Comparison of ENCODE assay signal across 1 cellular context in the genomic region with DNA sequence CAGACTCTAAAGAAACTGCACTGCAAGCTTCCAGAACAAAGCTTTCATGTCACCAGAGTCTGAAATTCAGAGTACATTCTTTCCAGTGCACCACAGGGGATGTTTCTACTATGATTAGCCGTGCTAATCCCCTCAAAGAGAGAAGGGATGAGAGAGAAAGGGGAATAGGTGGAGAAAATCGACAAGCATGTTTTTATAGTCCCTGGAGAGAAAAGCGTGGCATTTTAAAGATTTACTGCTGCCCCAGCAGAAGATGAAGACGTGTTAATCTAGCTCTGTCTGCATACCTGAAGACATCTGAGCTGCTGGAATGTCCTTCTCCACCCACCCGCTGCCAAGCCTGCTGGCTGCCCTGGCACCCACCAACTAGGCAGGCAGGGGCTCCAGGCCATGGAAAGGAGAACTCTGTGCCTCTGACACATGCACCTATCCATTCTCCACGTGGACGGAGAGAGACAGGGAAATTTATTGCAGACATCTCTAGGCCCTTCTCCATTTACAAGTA.
TF ChIP-seq lines count a peak whose summit lies in the region.

No MANE protein-coding gene starts in this region.

TF ChIP-seq in HEK293, 187 proteins besides CTCF, POLR2A, EP300 and RAD21 (continued from another document):
- TF ChIP-seq, protein P1, sequence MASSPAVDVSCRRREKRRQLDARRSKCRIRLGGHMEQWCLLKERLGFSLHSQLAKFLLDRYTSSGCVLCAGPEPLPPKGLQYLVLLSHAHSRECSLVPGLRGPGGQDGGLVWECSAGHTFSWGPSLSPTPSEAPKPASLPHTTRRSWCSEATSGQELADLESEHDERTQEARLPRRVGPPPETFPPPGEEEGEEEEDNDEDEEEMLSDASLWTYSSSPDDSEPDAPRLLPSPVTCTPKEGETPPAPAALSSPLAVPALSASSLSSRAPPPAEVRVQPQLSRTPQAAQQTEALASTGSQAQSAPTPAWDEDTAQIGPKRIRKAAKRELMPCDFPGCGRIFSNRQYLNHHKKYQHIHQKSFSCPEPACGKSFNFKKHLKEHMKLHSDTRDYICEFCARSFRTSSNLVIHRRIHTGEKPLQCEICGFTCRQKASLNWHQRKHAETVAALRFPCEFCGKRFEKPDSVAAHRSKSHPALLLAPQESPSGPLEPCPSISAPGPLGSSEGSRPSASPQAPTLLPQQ (tag by site-specific recombination; IDR thresholded peaks at IDR 0.05), result no peak
- TF ChIP-seq, protein P2, sequence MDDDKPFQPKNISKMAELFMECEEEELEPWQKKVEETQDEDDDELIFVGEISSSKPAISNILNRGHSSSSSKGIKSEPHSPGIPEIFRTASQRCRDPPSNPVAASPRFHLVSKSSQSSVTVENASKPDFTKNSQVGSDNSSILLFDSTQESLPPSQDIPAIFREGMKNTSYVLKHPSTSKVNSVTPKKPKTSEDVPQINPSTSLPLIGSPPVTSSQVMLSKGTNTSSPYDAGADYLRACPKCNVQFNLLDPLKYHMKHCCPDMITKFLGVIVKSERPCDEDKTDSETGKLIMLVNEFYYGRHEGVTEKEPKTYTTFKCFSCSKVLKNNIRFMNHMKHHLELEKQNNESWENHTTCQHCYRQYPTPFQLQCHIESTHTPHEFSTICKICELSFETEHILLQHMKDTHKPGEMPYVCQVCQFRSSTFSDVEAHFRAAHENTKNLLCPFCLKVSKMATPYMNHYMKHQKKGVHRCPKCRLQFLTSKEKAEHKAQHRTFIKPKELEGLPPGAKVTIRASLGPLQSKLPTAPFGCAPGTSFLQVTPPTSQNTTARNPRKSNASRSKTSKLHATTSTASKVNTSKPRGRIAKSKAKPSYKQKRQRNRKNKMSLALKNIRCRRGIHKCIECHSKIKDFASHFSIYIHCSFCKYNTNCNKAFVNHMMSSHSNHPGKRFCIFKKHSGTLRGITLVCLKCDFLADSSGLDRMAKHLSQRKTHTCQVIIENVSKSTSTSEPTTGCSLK (tag by site-specific recombination; IDR thresholded peaks at IDR 0.05), result no peak
- TF ChIP-seq RBAK (tag by site-specific recombination; IDR thresholded peaks at IDR 0.05) (no peak), ZNF600 (tag by site-specific recombination; IDR thresholded peaks at IDR 0.05) (peak; percentile 52; the same call in 1 of the 2 replicates), TRIM28 (IDR thresholded peaks at IDR 0.05; ENCODE audit: borderline replicate concordance, low read length) (no peak), ZNF16 (tag by site-specific recombination; IDR thresholded peaks at IDR 0.05; ENCODE audit: low read depth) (no peak), ZNF529 (tag by site-specific recombination; IDR thresholded peaks at IDR 0.05; ENCODE audit: insufficient replicate concordance) (no peak), HOXC10 (CRISPR knock-in tag; IDR thresholded peaks at IDR 0.05) (no peak), ZIC2 (tag by site-specific recombination; IDR thresholded peaks at IDR 0.05) (peak; percentile 93), ZNF302 (tag by site-specific recombination; IDR thresholded peaks at IDR 0.05; ENCODE audit: low read depth) (no peak), SP3 (tag by site-specific recombination; IDR thresholded peaks at IDR 0.05) (no peak), ZNF76 (tag by site-specific recombination; IDR thresholded peaks at IDR 0.05; ENCODE audit: borderline replicate concordance, low read depth) (no peak), ZSCAN16 (tag by site-specific recombination; IDR thresholded peaks at IDR 0.05) (no peak), ZNF585B (tag by site-specific recombination; IDR thresholded peaks at IDR 0.05) (no peak), ZNF514 (tag by site-specific recombination; IDR thresholded peaks at IDR 0.05) (no peak), MEIS1 (CRISPR knock-in tag; IDR thresholded peaks at IDR 0.05; ENCODE audit: borderline replicate concordance) (no peak), ZNF707 (tag by site-specific recombination; IDR thresholded peaks at IDR 0.05) (no peak), OSR2 (tag by site-specific recombination; IDR thresholded peaks at IDR 0.05) (peak; percentile 66), ZNF776 (tag by site-specific recombination; IDR thresholded peaks at IDR 0.05; ENCODE audit: borderline replicate concordance) (no peak), SP7 (tag by site-specific recombination; IDR thresholded peaks at IDR 0.05) (peak; percentile 74), GFI1B (tag by site-specific recombination; IDR thresholded peaks at IDR 0.05) (no peak), ZNF169 (tag by site-specific recombination; IDR thresholded peaks at IDR 0.05) (no peak), ZNF175 (tag by site-specific recombination; IDR thresholded peaks at IDR 0.05) (no peak), ZNF140 (tag by site-specific recombination; IDR thresholded peaks at IDR 0.05) (no peak), ZFP69B (tag by site-specific recombination; IDR thresholded peaks at IDR 0.05) (no peak), TCF7L2 (IDR thresholded peaks at IDR 0.05; ENCODE audit: borderline replicate concordance, low read depth, low read length) (peak; percentile 87; the same call in 1 of the 2 replicates), ZSCAN30 (tag by site-specific recombination; IDR thresholded peaks at IDR 0.05) (0 out of 2 replicates have a peak, but pooled peaks have one; percentile 36), GLI4 (tag by site-specific recombination; IDR thresholded peaks at IDR 0.05) (no peak), REPIN1 (tag by site-specific recombination; IDR thresholded peaks at IDR 0.05; ENCODE audit: low read depth) (no peak), GLIS2 (tag by site-specific recombination; IDR thresholded peaks at IDR 0.05) (no peak), ZNF133 (tag by site-specific recombination; IDR thresholded peaks at IDR 0.05) (no peak), ZNF350 (tag by site-specific recombination; IDR thresholded peaks at IDR 0.05) (no peak), WT1 (tag by site-specific recombination; IDR thresholded peaks at IDR 0.05) (0 out of 2 replicates have a peak, but pooled peaks have one; percentile 22), ZNF23 (tag by site-specific recombination; IDR thresholded peaks at IDR 0.05; ENCODE audit: borderline replicate concordance) (no peak), ZNF610 (tag by site-specific recombination; IDR thresholded peaks at IDR 0.05; ENCODE audit: borderline replicate concordance) (no peak)
- TF ChIP-seq, protein P3, sequence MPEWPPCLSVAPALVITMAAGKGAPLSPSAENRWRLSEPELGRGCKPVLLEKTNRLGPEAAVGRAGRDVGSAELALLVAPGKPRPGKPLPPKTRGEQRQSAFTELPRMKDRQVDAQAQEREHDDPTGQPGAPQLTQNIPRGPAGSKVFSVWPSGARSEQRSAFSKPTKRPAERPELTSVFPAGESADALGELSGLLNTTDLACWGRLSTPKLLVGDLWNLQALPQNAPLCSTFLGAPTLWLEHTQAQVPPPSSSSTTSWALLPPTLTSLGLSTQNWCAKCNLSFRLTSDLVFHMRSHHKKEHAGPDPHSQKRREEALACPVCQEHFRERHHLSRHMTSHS (tag by site-specific recombination; IDR thresholded peaks at IDR 0.05), result no peak
- TF ChIP-seq, protein P4, sequence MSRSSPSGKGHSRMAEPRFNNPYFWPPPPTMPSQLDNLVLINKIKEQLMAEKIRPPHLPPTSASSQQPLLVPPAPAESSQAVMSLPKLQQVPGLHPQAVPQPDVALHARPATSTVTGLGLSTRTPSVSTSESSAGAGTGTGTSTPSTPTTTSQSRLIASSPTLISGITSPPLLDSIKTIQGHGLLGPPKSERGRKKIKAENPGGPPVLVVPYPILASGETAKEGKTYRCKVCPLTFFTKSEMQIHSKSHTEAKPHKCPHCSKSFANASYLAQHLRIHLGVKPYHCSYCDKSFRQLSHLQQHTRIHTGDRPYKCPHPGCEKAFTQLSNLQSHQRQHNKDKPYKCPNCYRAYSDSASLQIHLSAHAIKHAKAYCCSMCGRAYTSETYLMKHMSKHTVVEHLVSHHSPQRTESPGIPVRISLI (tag by site-specific recombination; IDR thresholded peaks at IDR 0.05), result no peak
- TF ChIP-seq, protein P5, sequence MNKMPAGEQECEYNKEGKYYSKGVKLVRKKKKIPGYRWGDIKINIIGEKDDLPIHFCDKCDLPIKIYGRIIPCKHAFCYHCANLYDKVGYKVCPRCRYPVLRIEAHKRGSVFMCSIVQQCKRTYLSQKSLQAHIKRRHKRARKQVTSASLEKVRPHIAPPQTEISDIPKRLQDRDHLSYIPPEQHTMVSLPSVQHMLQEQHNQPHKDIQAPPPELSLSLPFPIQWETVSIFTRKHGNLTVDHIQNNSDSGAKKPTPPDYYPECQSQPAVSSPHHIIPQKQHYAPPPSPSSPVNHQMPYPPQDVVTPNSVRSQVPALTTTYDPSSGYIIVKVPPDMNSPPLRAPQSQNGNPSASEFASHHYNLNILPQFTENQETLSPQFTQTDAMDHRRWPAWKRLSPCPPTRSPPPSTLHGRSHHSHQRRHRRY (tag by site-specific recombination; IDR thresholded peaks at IDR 0.05), result no peak
- TF ChIP-seq, protein P6, sequence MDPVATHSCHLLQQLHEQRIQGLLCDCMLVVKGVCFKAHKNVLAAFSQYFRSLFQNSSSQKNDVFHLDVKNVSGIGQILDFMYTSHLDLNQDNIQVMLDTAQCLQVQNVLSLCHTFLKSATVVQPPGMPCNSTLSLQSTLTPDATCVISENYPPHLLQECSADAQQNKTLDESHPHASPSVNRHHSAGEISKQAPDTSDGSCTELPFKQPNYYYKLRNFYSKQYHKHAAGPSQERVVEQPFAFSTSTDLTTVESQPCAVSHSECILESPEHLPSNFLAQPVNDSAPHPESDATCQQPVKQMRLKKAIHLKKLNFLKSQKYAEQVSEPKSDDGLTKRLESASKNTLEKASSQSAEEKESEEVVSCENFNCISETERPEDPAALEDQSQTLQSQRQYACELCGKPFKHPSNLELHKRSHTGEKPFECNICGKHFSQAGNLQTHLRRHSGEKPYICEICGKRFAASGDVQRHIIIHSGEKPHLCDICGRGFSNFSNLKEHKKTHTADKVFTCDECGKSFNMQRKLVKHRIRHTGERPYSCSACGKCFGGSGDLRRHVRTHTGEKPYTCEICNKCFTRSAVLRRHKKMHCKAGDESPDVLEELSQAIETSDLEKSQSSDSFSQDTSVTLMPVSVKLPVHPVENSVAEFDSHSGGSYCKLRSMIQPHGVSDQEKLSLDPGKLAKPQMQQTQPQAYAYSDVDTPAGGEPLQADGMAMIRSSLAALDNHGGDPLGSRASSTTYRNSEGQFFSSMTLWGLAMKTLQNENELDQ (tag by site-specific recombination; IDR thresholded peaks at IDR 0.05; ENCODE audit: low read depth), result no peak
- TF ChIP-seq, protein P7, sequence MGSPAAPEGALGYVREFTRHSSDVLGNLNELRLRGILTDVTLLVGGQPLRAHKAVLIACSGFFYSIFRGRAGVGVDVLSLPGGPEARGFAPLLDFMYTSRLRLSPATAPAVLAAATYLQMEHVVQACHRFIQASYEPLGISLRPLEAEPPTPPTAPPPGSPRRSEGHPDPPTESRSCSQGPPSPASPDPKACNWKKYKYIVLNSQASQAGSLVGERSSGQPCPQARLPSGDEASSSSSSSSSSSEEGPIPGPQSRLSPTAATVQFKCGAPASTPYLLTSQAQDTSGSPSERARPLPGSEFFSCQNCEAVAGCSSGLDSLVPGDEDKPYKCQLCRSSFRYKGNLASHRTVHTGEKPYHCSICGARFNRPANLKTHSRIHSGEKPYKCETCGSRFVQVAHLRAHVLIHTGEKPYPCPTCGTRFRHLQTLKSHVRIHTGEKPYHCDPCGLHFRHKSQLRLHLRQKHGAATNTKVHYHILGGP (tag by site-specific recombination; IDR thresholded peaks at IDR 0.05), result no peak
- TF ChIP-seq, protein P8, sequence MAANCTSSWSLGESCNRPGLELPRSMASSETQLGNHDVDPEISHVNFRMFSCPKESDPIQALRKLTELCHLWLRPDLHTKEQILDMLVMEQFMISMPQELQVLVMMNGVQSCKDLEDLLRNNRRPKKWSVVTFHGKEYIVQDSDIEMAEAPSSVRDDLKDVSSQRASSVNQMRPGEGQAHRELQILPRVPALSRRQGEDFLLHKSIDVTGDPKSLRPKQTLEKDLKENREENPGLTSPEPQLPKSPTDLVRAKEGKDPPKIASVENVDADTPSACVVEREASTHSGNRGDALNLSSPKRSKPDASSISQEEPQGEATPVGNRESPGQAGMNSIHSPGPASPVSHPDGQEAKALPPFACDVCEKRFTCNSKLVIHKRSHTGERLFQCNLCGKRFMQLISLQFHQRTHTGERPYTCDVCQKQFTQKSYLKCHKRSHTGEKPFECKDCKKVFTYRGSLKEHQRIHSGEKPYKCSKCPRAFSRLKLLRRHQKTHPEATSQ (tag by site-specific recombination; IDR thresholded peaks at IDR 0.05), result no peak
